8 cellular contexts compared by ENCODE assay signal in the genomic region with DNA sequence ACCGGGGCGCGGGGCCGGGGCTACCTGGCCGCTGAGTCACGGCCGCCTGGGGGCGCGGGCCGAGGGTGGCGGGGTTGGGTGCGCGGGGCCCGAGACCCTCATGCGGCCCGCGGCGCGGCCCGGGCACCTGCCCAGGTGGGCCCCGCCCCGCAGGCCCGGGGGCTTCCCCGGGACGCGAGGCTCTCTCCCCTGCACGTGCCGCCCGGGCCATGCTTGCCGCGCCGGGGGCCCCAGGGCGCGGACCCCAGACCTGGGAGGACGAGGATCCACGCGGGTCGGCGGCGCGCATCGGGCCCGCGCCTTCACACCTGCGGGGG. TPM values are rescaled to one million over a fixed set of nuclear protein-coding genes. Genes with fewer than 3 reads are reported as not detected.
DNase-seq lines count a peak whose midpoint lies in the region; ATAC-seq, FAIRE-seq and TF ChIP-seq lines count a peak whose summit lies in the region.

No MANE protein-coding gene starts in this region.

- H3K4me3 Mint-ChIP-seq in CD4-positive, CD25-positive, alpha-beta regulatory T cell: peak overlapping the region in 1 of 4 donors; percentile 88

- in situ Hi-C loops in GM23248 (cut with MboI): no loop called here

- no peaks in the 10 kb centered on the region for H3K36me3 ChIP-seq in CD4-positive, CD25-positive, alpha-beta regulatory T cell (ENCODE audit: control insufficient read depth, insufficient read depth, low read length)
- H3K36me3 ChIP-seq in GM23248 (ENCODE audit: low read depth): no peaks in the 10 kb centered on the region
- H3K36me3 ChIP-seq in adrenal gland (replicated peaks in 1 of 2): no peaks in the 10 kb centered on the region
- H3K36me3 ChIP-seq in mucosa of rectum (ENCODE audit: control insufficient read depth in 2 of 2, insufficient read depth in 2 of 2, low read length in 2 of 2): peaks cover 0 to under 1% of the 10 kb centered on the region in 2 donors

- H3K9me2 ChIP-seq in GM23248 (ENCODE audit: insufficient read depth): no peaks in the 10 kb centered on the region

- 1% methylated on average over 12 to 29 of the region's 45 CpGs for WGBS in GM23248 (ENCODE audit: low coverage in 1 of 2, low lambda C conversion rate in 2 of 2, missing lambda C conversion rate in 2 of 2), 2 experiments
- WGBS in adrenal gland, 4 donors: 0 to 1% (median 1%) methylated on average over 7 to 45 of the region's 45 CpGs; no CpG with 5 or more reads in 1 of the 4 donors

- peak overlapping the region; percentile 95 for H3K27ac ChIP-seq in CD4-positive, CD25-positive, alpha-beta regulatory T cell (ENCODE audit: insufficient read depth, low read length, poor library complexity, severe bottlenecking)
- H3K27ac ChIP-seq in GM23248 (peak overlapping the region; percentile 96), adrenal gland (peak overlapping the region; percentile 82 to 98 (median 93)), mucosa of rectum (ENCODE audit: low read depth in 2 of 2, low read length in 2 of 2) (peak overlapping the region; percentile 98 to 99)

- H3K4me1 ChIP-seq in CD4-positive, CD25-positive, alpha-beta regulatory T cell (ENCODE audit: control insufficient read depth, insufficient read depth, low read length, poor library complexity, severe bottlenecking): peaks cover 38% of the 10 kb centered on the region
- H3K4me1 ChIP-seq in GM23248 (ENCODE audit: insufficient read depth): peaks cover 21% of the 10 kb centered on the region
- H3K4me1 ChIP-seq in adrenal gland (replicated peaks in 1 of 2): peaks cover 29 to 34% of the 10 kb centered on the region in 2 donors
- peaks cover 28 to 40% of the 10 kb centered on the region in 2 donors for H3K4me1 ChIP-seq in mucosa of rectum (ENCODE audit: control insufficient read depth in 2 of 2, insufficient read depth in 2 of 2, low read length in 2 of 2)

- H4K20me1 ChIP-seq in GM23248 (ENCODE audit: insufficient read depth): no peaks in the 10 kb centered on the region

- no peak overlapping the region for H3K4me3 ChIP-seq in CD4-positive, CD25-positive, alpha-beta regulatory T cell (ENCODE audit: low read depth, low read length)
- peak overlapping the region; percentile 79 for H3K4me3 ChIP-seq in GM23248
- peak overlapping the region in 2 of 4 donors; percentile 18 to 93 for H3K4me3 ChIP-seq in adrenal gland
- peak overlapping the region; percentile 31 to 80 for H3K4me3 ChIP-seq in mucosa of rectum (ENCODE audit: low read length in 2 of 2)

- peaks cover 2% of the 10 kb centered on the region for H3K27me3 ChIP-seq in CD4-positive, CD25-positive, alpha-beta regulatory T cell (ENCODE audit: control insufficient read depth, insufficient read depth, low read length)
- H3K27me3 ChIP-seq in GM23248 (replicated peaks; ENCODE audit: insufficient read depth): 0 out of 2 replicates have a peak, but pooled peaks cover 6% of the 10 kb centered on the region
- H3K27me3 ChIP-seq in adrenal gland: no peaks in the 10 kb centered on the region
- H3K27me3 ChIP-seq in mucosa of rectum (ENCODE audit: control insufficient read depth in 2 of 2, insufficient read depth in 2 of 2, low read length in 2 of 2): no peaks in the 10 kb centered on the region

- H3K27ac Mint-ChIP-seq in CD4-positive, CD25-positive, alpha-beta regulatory T cell: no peak overlapping the region

- no peak for DNase-seq in CD4-positive, CD25-positive, alpha-beta regulatory T cell
- no peak for DNase-seq in GM23248
- no peak for DNase-seq in adrenal gland
- no peak for DNase-seq in RCC 7860 (ENCODE audit: low spot score)
- no peak for DNase-seq in NCI-H1694 treated with DMSO at 0.1 percent for 48 hours (lab: John Stamatoyannopoulos, UW)

- H3K9ac ChIP-seq in GM23248 (peak overlapping the region; percentile 88), mucosa of rectum (ENCODE audit: low read depth in 1 of 2, low read length in 2 of 2) (peak overlapping the region in 1 of 2 donors; percentile 84)

- no peaks in the 10 kb centered on the region for H3K9me3 ChIP-seq in CD4-positive, CD25-positive, alpha-beta regulatory T cell (ENCODE audit: control insufficient read depth in 2 of 2, low read length in 2 of 2)
- H3K9me3 ChIP-seq in GM23248 (ENCODE audit: low read depth) (no peaks in the 10 kb centered on the region), adrenal gland (replicated peaks in 1 of 3) (no peaks in the 10 kb centered on the region), mucosa of rectum (ENCODE audit: control insufficient read depth in 2 of 2, low read length in 2 of 2) (no peaks in the 10 kb centered on the region)

- H3K27me3 Mint-ChIP-seq in CD4-positive, CD25-positive, alpha-beta regulatory T cell: peaks cover 32% of the 10 kb centered on the region

- no peak for TF ChIP-seq POLR2A in adrenal gland (IDR thresholded peaks at IDR 0.05)

- peaks cover 18% of the 10 kb centered on the region for H3F3A ChIP-seq in GM23248 (ENCODE audit: insufficient read depth)

- no peak for FAIRE-seq in RCC 7860 (lab: Jason Lieb, UNC)

- peaks cover 27% of the 10 kb centered on the region for H3K79me2 ChIP-seq in GM23248 (ENCODE audit: insufficient read depth)

- H2AFZ ChIP-seq in GM23248: no peak overlapping the region

- peak; percentile 20 to 26 for ATAC-seq in CD4-positive, CD25-positive, alpha-beta regulatory T cell (ENCODE audit: low read depth in 2 of 2)
- ATAC-seq in HG03442 (IDR thresholded peaks at IDR 0.05; ENCODE audit: unreplicated experiment): no peak
- no peak for ATAC-seq in HG03565 (IDR thresholded peaks at IDR 0.05; ENCODE audit: unreplicated experiment)

- no peaks in the 10 kb centered on the region for H3K9me3 Mint-ChIP-seq in CD4-positive, CD25-positive, alpha-beta regulatory T cell

- no peaks in the 10 kb centered on the region for H3K36me3 Mint-ChIP-seq in CD4-positive, CD25-positive, alpha-beta regulatory T cell

- TF ChIP-seq CTCF in adrenal gland (IDR thresholded peaks at IDR 0.05): no peak

- peak overlapping the region; percentile 95 for H3K4me2 ChIP-seq in GM23248 (ENCODE audit: unreplicated experiment)

- intact Hi-C loops in adrenal gland (cut with DNase I): no loop called here

- H3K4me1 Mint-ChIP-seq in CD4-positive, CD25-positive, alpha-beta regulatory T cell: peaks cover 4 to 37% (median 15%) of the 10 kb centered on the region in 4 donors

RNA-seq across cellular contexts. Expression of gene MAFK, which starts 0.4 kb away (rescaled TPM):
- 61.5 TPM for total RNA-seq in CD4-positive, CD25-positive, alpha-beta regulatory T cell
- polyA plus RNA-seq in CD4-positive, CD25-positive, alpha-beta regulatory T cell: under 1 TPM; 0.31 to 0.62 (median 0.47) TPM
- total RNA-seq in GM23248 (2014; rRNA removed; shearing (Covaris generic)): 35.0 and 45.9 TPM in 2 replicates
- polyA plus RNA-seq in GM23248 (2016; fragmentation: Nextera tagmentation; extraction: Ambion mirVana): 3.5 and 3.8 TPM in 2 replicates
- total RNA-seq in adrenal gland: 10 to 100 TPM; 17.2 to 34.1 (median 20.6) TPM
- 10 to 100 TPM in 2 of 3 donors, 1 to 10 TPM in 1; 1.5 to 72.2 (median 37.6) TPM for polyA plus RNA-seq in adrenal gland

RNA-seq across cellular contexts. Expression of gene TMEM184A, which starts 25.1 kb away (rescaled TPM):
- total RNA-seq in CD4-positive, CD25-positive, alpha-beta regulatory T cell: not detected
- under 1 TPM in 1 of 4 donors, not detected in 3; 0.25 TPM for polyA plus RNA-seq in CD4-positive, CD25-positive, alpha-beta regulatory T cell
- not detected in 2 replicates for total RNA-seq in GM23248 (2014; rRNA removed; shearing (Covaris generic))
- polyA plus RNA-seq in GM23248 (2016; fragmentation: Nextera tagmentation; extraction: Ambion mirVana) (not detected in 2 replicates), adrenal gland (1 to 10 TPM in 2 of 3 donors, not detected in 1; 1.2 to 2.1 TPM)
- 1 to 10 TPM in 2 of 8 donors, under 1 TPM in 5, not detected in 1; 0.06 to 1.3 (median 0.72) TPM for total RNA-seq in adrenal gland

RNA-seq across cellular contexts. Expression of gene INTS1, which starts 26.7 kb away (rescaled TPM):
- 107 TPM for total RNA-seq in CD4-positive, CD25-positive, alpha-beta regulatory T cell
- 10 to 100 TPM in 2 of 4 donors, 1 to 10 TPM in 2; 8.5 to 11.9 (median 10.1) TPM for polyA plus RNA-seq in CD4-positive, CD25-positive, alpha-beta regulatory T cell
- total RNA-seq in GM23248 (2014; rRNA removed; shearing (Covaris generic)): 44.4 and 44.7 TPM in 2 replicates
- polyA plus RNA-seq in GM23248 (2016; fragmentation: Nextera tagmentation; extraction: Ambion mirVana) (24.8 and 25.4 TPM in 2 replicates), adrenal gland (100 to 1,000 TPM in 1 of 3 donors, 10 to 100 TPM in 1, 1 to 10 TPM in 1; 4.7 to 152 (median 77.6) TPM)
- total RNA-seq in adrenal gland: 100 to 1,000 TPM in 2 of 8 donors, 10 to 100 TPM in 6; 44.3 to 110 (median 72.8) TPM

RNA-seq across cellular contexts. Expression of gene PSMG3, which starts 38.9 kb away (rescaled TPM):
- total RNA-seq in CD4-positive, CD25-positive, alpha-beta regulatory T cell: 16.3 TPM
- 10 to 100 TPM; 41.2 to 47.8 (median 46.6) TPM for polyA plus RNA-seq in CD4-positive, CD25-positive, alpha-beta regulatory T cell
- 28.3 and 36.8 TPM in 2 replicates for total RNA-seq in GM23248 (2014; rRNA removed; shearing (Covaris generic))
- polyA plus RNA-seq in GM23248 (2016; fragmentation: Nextera tagmentation; extraction: Ambion mirVana): 56.2 and 58.1 TPM in 2 replicates
- 10 to 100 TPM; 19.1 to 64.3 (median 25.5) TPM for total RNA-seq in adrenal gland
- 10 to 100 TPM; 17.3 to 82.7 (median 68.4) TPM for polyA plus RNA-seq in adrenal gland

Comparison
In these comparisons a context has a peak if more than half of its experiments do, and no peak if none do; other contexts are left out.
1. ATAC-seq: peak in CD4-positive, CD25-positive, alpha-beta regulatory T cell (2 of 2); none in HG03442 (single experiment) and HG03565 (single experiment).
2. Peak in every context shown above with its lines, with median percentiles within 50 percentile points of each other: H3K27ac ChIP-seq.